In the genomic region with DNA sequence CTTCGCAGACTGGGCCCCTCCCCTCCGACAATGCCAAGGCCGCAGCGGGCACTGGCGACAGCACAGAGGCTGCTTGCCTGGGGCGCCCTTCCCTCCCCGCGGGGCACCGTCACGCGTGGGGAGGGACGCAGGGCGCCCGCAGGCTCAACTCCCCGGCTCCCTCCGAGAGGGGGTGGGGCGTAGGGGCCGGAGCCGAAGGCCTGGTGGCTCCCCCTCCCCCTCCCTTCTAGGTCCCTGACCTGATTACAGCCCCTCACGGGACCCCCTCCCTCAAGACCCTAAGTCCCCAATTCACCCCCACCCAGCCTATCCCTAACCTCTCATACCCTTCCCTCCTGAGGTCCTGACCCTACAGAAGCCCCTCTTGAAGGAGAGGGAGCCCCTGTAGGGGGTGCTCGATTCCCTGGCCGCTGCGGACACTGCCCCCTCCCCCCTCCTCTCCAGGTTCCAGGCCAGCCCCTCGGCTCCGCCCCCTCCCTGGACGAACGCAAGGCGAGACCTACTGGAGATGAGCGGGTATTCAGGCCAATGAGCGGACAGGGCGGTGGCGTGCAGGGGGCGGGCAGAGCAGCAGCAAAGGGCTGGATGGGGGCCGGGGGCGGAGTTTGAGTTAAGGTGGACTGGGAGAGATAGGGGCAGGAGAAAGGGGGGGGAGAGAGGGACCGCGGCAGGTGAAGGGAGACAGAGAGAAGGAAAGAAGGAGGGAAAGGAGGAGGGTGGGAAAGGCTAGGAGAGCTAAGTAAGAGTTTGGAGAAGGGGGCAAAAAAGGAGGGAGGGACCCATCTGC, we compare ENCODE assay signal across 1 cellular context.
TF ChIP-seq lines count a peak whose summit lies in the region.

No MANE protein-coding gene starts in this region.

TF ChIP-seq in K562, 482 proteins besides CTCF, POLR2A, EP300 and RAD21 (continued from another document):
- TF ChIP-seq ZNF324 (CRISPR knock-in tag; IDR thresholded peaks at IDR 0.05) (no peak), NCOR1 (IDR thresholded peaks at IDR 0.05) (peak; percentile 46; the same call in 1 of the 2 replicates), FOS (IDR thresholded peaks at IDR 0.05; ENCODE audit: extremely low read depth, insufficient read length) (peak; percentile 84), ZFX (CRISPR knock-in tag; IDR thresholded peaks at IDR 0.05) (peak; percentile 54; the same call in 1 of the 2 replicates), GABPB1 (CRISPR knock-in tag; IDR thresholded peaks at IDR 0.05) (0 out of 2 replicates have a peak, but pooled peaks have one; percentile 37), FOXJ2 (tag; IDR thresholded peaks at IDR 0.05) (peak; percentile 83; the same call in 1 of the 2 replicates), ATF1 (CRISPR knock-in tag; IDR thresholded peaks at IDR 0.05) (no peak), ATF1 (tag; IDR thresholded peaks at IDR 0.05) (peak; percentile 42), NR2C2 (CRISPR knock-in tag; IDR thresholded peaks at IDR 0.05) (no peak), NR2C2 (tag; IDR thresholded peaks at IDR 0.05) (peak; percentile 26; the same call in 1 of the 2 replicates), OTX1 (CRISPR knock-in tag; IDR thresholded peaks at IDR 0.05) (peak; percentile 96), SRSF1 (IDR thresholded peaks at IDR 0.05; ENCODE audit: low read depth, low read length) (no peak)
- TF ChIP-seq, protein P1, sequence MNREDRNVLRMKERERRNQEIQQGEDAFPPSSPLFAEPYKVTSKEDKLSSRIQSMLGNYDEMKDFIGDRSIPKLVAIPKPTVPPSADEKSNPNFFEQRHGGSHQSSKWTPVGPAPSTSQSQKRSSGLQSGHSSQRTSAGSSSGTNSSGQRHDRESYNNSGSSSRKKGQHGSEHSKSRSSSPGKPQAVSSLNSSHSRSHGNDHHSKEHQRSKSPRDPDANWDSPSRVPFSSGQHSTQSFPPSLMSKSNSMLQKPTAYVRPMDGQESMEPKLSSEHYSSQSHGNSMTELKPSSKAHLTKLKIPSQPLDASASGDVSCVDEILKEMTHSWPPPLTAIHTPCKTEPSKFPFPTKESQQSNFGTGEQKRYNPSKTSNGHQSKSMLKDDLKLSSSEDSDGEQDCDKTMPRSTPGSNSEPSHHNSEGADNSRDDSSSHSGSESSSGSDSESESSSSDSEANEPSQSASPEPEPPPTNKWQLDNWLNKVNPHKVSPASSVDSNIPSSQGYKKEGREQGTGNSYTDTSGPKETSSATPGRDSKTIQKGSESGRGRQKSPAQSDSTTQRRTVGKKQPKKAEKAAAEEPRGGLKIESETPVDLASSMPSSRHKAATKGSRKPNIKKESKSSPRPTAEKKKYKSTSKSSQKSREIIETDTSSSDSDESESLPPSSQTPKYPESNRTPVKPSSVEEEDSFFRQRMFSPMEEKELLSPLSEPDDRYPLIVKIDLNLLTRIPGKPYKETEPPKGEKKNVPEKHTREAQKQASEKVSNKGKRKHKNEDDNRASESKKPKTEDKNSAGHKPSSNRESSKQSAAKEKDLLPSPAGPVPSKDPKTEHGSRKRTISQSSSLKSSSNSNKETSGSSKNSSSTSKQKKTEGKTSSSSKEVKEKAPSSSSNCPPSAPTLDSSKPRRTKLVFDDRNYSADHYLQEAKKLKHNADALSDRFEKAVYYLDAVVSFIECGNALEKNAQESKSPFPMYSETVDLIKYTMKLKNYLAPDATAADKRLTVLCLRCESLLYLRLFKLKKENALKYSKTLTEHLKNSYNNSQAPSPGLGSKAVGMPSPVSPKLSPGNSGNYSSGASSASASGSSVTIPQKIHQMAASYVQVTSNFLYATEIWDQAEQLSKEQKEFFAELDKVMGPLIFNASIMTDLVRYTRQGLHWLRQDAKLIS (CRISPR knock-in tag; IDR thresholded peaks at IDR 0.05): 0 out of 2 replicates have a peak, but pooled peaks have one; percentile 66
- TF ChIP-seq, protein P2, sequence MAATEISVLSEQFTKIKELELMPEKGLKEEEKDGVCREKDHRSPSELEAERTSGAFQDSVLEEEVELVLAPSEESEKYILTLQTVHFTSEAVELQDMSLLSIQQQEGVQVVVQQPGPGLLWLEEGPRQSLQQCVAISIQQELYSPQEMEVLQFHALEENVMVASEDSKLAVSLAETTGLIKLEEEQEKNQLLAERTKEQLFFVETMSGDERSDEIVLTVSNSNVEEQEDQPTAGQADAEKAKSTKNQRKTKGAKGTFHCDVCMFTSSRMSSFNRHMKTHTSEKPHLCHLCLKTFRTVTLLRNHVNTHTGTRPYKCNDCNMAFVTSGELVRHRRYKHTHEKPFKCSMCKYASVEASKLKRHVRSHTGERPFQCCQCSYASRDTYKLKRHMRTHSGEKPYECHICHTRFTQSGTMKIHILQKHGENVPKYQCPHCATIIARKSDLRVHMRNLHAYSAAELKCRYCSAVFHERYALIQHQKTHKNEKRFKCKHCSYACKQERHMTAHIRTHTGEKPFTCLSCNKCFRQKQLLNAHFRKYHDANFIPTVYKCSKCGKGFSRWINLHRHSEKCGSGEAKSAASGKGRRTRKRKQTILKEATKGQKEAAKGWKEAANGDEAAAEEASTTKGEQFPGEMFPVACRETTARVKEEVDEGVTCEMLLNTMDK (IDR thresholded peaks at IDR 0.05; ENCODE audit: borderline replicate concordance, insufficient read depth, low read depth, low read length, poor library complexity, severe bottlenecking): peak; percentile 93
- TF ChIP-seq, protein P3, sequence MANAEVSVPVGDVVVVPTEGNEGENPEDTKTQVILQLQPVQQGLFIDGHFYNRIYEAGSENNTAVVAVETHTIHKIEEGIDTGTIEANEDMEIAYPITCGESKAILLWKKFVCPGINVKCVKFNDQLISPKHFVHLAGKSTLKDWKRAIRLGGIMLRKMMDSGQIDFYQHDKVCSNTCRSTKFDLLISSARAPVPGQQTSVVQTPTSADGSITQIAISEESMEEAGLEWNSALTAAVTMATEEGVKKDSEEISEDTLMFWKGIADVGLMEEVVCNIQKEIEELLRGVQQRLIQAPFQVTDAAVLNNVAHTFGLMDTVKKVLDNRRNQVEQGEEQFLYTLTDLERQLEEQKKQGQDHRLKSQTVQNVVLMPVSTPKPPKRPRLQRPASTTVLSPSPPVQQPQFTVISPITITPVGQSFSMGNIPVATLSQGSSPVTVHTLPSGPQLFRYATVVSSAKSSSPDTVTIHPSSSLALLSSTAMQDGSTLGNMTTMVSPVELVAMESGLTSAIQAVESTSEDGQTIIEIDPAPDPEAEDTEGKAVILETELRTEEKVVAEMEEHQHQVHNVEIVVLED (CRISPR knock-in tag; IDR thresholded peaks at IDR 0.05): 0 out of 2 replicates have a peak, but pooled peaks have one; percentile 10
- TF ChIP-seq, protein P4, sequence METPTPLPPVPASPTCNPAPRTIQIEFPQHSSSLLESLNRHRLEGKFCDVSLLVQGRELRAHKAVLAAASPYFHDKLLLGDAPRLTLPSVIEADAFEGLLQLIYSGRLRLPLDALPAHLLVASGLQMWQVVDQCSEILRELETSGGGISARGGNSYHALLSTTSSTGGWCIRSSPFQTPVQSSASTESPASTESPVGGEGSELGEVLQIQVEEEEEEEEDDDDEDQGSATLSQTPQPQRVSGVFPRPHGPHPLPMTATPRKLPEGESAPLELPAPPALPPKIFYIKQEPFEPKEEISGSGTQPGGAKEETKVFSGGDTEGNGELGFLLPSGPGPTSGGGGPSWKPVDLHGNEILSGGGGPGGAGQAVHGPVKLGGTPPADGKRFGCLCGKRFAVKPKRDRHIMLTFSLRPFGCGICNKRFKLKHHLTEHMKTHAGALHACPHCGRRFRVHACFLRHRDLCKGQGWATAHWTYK (CRISPR knock-in tag; IDR thresholded peaks at IDR 0.05): peak; percentile 50; the same call in 1 of the 2 replicates
